ENCODE assay signal across 2 cellular contexts in the genomic region with DNA sequence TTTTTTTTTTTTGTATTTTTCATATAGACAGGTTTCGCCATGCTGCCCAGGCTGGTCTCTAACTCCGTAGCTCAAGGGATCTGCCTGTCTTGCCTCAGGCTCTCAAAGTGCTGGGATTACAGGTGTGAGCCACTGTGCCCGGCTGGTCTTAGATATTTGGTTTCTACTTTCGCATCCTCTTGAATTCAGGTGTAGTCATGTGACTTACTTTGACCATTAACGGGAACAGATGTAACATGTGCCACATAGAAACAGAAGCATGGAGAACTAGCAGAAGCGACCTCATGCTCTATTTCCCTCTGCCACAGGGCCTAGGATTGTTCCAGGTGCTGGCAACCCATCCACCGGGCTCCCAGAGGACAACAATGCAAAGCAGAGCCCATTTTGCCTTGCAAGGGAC.
TF ChIP-seq lines count a peak whose summit lies in the region.

No MANE protein-coding gene starts in this region.

TF ChIP-seq in HepG2, 621 proteins besides CTCF, POLR2A, EP300 and RAD21:
- TF ChIP-seq, protein P1, sequence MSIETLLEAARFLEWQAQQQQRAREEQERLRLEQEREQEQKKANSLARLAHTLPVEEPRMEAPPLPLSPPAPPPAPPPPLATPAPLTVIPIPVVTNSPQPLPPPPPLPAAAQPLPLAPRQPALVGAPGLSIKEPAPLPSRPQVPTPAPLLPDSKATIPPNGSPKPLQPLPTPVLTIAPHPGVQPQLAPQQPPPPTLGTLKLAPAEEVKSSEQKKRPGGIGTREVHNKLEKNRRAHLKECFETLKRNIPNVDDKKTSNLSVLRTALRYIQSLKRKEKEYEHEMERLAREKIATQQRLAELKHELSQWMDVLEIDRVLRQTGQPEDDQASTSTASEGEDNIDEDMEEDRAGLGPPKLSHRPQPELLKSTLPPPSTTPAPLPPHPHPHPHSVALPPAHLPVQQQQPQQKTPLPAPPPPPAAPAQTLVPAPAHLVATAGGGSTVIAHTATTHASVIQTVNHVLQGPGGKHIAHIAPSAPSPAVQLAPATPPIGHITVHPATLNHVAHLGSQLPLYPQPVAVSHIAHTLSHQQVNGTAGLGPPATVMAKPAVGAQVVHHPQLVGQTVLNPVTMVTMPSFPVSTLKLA (IDR thresholded peaks at IDR 0.05): peak; percentile 68
- TF ChIP-seq, protein P2, sequence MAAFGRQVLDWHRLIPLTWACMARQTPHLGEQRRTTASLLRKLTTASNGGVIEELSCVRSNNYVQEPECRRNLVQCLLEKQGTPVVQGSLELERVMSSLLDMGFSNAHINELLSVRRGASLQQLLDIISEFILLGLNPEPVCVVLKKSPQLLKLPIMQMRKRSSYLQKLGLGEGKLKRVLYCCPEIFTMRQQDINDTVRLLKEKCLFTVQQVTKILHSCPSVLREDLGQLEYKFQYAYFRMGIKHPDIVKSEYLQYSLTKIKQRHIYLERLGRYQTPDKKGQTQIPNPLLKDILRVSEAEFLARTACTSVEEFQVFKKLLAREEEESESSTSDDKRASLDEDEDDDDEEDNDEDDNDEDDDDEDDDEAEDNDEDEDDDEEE (CRISPR knock-in tag; IDR thresholded peaks at IDR 0.05): no peak
- no peak for TF ChIP-seq KDM2A (CRISPR knock-in tag; IDR thresholded peaks at IDR 0.05; ENCODE audit: borderline replicate concordance, low read depth)

TF ChIP-seq in K562, 482 proteins besides CTCF, POLR2A, EP300 and RAD21 (continued from another document):
- TF ChIP-seq, protein P3, sequence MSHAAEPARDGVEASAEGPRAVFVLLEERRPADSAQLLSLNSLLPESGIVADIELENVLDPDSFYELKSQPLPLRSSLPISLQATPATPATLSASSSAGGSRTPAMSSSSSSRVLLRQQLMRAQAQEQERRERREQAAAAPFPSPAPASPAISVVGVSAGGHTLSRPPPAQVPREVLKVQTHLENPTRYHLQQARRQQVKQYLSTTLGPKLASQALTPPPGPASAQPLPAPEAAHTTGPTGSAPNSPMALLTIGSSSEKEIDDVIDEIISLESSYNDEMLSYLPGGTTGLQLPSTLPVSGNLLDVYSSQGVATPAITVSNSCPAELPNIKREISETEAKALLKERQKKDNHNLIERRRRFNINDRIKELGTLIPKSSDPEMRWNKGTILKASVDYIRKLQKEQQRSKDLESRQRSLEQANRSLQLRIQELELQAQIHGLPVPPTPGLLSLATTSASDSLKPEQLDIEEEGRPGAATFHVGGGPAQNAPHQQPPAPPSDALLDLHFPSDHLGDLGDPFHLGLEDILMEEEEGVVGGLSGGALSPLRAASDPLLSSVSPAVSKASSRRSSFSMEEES (CRISPR knock-in tag; IDR thresholded peaks at IDR 0.05): peak; percentile 73
- TF ChIP-seq CREBBP (IDR thresholded peaks at IDR 0.05; ENCODE audit: low read depth, low read length) (no peak), MTA1 (IDR thresholded peaks at IDR 0.05; ENCODE audit: borderline replicate concordance) (no peak)
- TF ChIP-seq, protein P4, sequence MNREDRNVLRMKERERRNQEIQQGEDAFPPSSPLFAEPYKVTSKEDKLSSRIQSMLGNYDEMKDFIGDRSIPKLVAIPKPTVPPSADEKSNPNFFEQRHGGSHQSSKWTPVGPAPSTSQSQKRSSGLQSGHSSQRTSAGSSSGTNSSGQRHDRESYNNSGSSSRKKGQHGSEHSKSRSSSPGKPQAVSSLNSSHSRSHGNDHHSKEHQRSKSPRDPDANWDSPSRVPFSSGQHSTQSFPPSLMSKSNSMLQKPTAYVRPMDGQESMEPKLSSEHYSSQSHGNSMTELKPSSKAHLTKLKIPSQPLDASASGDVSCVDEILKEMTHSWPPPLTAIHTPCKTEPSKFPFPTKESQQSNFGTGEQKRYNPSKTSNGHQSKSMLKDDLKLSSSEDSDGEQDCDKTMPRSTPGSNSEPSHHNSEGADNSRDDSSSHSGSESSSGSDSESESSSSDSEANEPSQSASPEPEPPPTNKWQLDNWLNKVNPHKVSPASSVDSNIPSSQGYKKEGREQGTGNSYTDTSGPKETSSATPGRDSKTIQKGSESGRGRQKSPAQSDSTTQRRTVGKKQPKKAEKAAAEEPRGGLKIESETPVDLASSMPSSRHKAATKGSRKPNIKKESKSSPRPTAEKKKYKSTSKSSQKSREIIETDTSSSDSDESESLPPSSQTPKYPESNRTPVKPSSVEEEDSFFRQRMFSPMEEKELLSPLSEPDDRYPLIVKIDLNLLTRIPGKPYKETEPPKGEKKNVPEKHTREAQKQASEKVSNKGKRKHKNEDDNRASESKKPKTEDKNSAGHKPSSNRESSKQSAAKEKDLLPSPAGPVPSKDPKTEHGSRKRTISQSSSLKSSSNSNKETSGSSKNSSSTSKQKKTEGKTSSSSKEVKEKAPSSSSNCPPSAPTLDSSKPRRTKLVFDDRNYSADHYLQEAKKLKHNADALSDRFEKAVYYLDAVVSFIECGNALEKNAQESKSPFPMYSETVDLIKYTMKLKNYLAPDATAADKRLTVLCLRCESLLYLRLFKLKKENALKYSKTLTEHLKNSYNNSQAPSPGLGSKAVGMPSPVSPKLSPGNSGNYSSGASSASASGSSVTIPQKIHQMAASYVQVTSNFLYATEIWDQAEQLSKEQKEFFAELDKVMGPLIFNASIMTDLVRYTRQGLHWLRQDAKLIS (CRISPR knock-in tag; IDR thresholded peaks at IDR 0.05): no peak
